In genomic region chr1:220457982-220458381, GRCh38 we compare ENCODE assay signal across 1 cellular context.
TF ChIP-seq lines count a peak whose summit lies in the region.

No MANE protein-coding gene starts in this region.

TF ChIP-seq in GM23338, 12 proteins besides CTCF, POLR2A, EP300 and RAD21 (continued from another document):
- no peak for TF ChIP-seq ETS1 (IDR thresholded peaks at IDR 0.05)
- TF ChIP-seq ZNF114 (CRISPR knock-in tag; IDR thresholded peaks at IDR 0.05) = no peak
